ENCODE assay signal across 21 cellular contexts in genomic region chr5:167813381-167813780, GRCh38.
A peak's percentile ranks its signal among the peaks of the same experiment; 100 is the strongest.
DNase-seq lines count a peak whose midpoint lies in the region; ATAC-seq, FAIRE-seq and TF ChIP-seq lines count a peak whose summit lies in the region.
"Had no signal": no experiment of that assay in that cellular context is flagged by ENCODE, and none has a peak within 500 bp of the region (broad histone marks: within the 10 kb centered on the region; RNA-seq: fewer than 3 reads in every experiment).

No MANE protein-coding gene starts in this region.

- WGBS in mammary epithelial cell (ENCODE audit: low coverage, missing lambda C conversion rate) = 100% methylated on average over 2 of the region's 2 CpGs

- no peak overlapping the region for H3K27ac Mint-ChIP-seq in MCF 10A (ENCODE audit: low read depth, unreplicated experiment)
- H3K27ac Mint-ChIP-seq: CD4-positive, CD25-positive, alpha-beta regulatory T cell had no signal

- in situ Hi-C loops in mammary epithelial cell (cut with MboI; ENCODE audit: low sequenced_read_pairs in 2 of 2) = loop anchor here in 1 of 2 donors (10.0 kb wide), 1 partner anchor 79 kb away; no protein-coding TSS in a partner anchor

- BruUV-seq in mammary epithelial cell (replicated peaks; lab: Mats Ljungman, UMichigan) = no TSS peak
- BruUV-seq in MCF 10A (replicated peaks; lab: Mats Ljungman, UMichigan) = no TSS peak

- POLR2A ChIA-PET in MCF 10A (lab: Yijun Ruan, JAX) = interaction anchor here (0.6 to 2.3 kb wide), 3 partner anchors 9 to 530 kb away, joined by 3 to 23 read pairs (median 4); no protein-coding TSS in a partner anchor

- no peak overlapping the region for H3K4me3 Mint-ChIP-seq in MCF 10A (ENCODE audit: unreplicated experiment)
- H3K4me3 Mint-ChIP-seq: CD4-positive, CD25-positive, alpha-beta regulatory T cell had no signal

- H3K27me3 ChIP-seq in mammary epithelial cell (ENCODE audit: insufficient read depth, low read length) (no peaks in the 10 kb centered on the region), keratinocyte (ENCODE audit: control insufficient read depth, extremely low read depth, insufficient read depth, low read length) (no peaks in the 10 kb centered on the region), left lung (no peaks in the 10 kb centered on the region)
- H3K27me3 ChIP-seq: BE2C, Peyer's patch had no signal

- no peaks in the 10 kb centered on the region for H3K27me3 Mint-ChIP-seq in MCF 10A (ENCODE audit: insufficient read depth, unreplicated experiment)
- H3K27me3 Mint-ChIP-seq: CD4-positive, CD25-positive, alpha-beta regulatory T cell had no signal

- DNase-seq in mammary epithelial cell = no peak
- no peak for DNase-seq in MCF 10A (ENCODE audit: unreplicated experiment)
- DNase-seq in astrocyte of the hippocampus (ENCODE audit: low read depth, low spot score) = peak; percentile 21
- no peak for DNase-seq in keratinocyte (ENCODE audit: low read depth, low spot score)
- DNase-seq in renal cortical epithelial cell (ENCODE audit: low read depth) = peak; percentile 54
- DNase-seq in hypothalamus (lab: John Stamatoyannopoulos, UW) = no peak
- DNase-seq in left lung = no peak
- DNase-seq in NCI-H2227 treated with DMSO at 0.1 percent for 48 hours (lab: John Stamatoyannopoulos, UW) = no peak
- DNase-seq: BE2C; CD4-positive, CD25-positive, alpha-beta regulatory T cell; EL; GOT3; NCI-H1930; NCI-H446 treated with DMSO at 0.1 percent for 48 hours; NCI-H69; Peyer's patch had no signal

- intact Hi-C loops in mammary epithelial cell (cut with micrococcal nuclease) (no loop called here), MCF 10A (cut with micrococcal nuclease) (no loop called here), left lung (cut with DNase I) (no loop called here)

- CTCF ChIA-PET in mammary epithelial cell (lab: Charles Lee; ENCODE audit: low non-redundant PET) = no interaction called here
- CTCF ChIA-PET in MCF 10A (lab: Yijun Ruan, JAX) = interaction anchor here (0.9 to 1.0 kb wide), 4 partner anchors 8 to 852 kb away, joined by 3 to 8 read pairs (median 4); no protein-coding TSS in a partner anchor

- no peak for ATAC-seq in left lung
- ATAC-seq: Right ventricle myocardium inferior had no signal

- H2AFZ ChIP-seq in mammary epithelial cell (ENCODE audit: low read depth, low read length) (peak overlapping the region; percentile 41), keratinocyte (ENCODE audit: control insufficient read depth, low read length) (peak overlapping the region; percentile 56)

- no peak overlapping the region for H3K27ac ChIP-seq in mammary epithelial cell (ENCODE audit: insufficient read depth, low read depth, low read length)
- H3K27ac ChIP-seq in keratinocyte (ENCODE audit: control insufficient read depth, insufficient read depth, low read length) = no peak overlapping the region
- no peak overlapping the region for H3K27ac ChIP-seq in left lung
- H3K27ac ChIP-seq: 22Rv1, KMS-11, Peyer's patch had no signal

- H3K9me1 ChIP-seq in keratinocyte (ENCODE audit: control insufficient read depth, extremely low read depth, insufficient read depth, low read length) = no peaks in the 10 kb centered on the region

- dilution Hi-C loops in mammary epithelial cell (cut with HindIII; ENCODE audit: low sequenced_read_pairs) (no loop called here), keratinocyte (cut with MboI; ENCODE audit: extremely low pct_ligation_motif_present, low sequenced_read_pairs) (no loop called here)

- H3K4me3 ChIP-seq in mammary epithelial cell (replicated peaks in 1 of 3; ENCODE audit: insufficient read depth in 1 of 3, low read depth in 2 of 3, low read length in 3 of 3) = no peak overlapping the region
- H3K4me3 ChIP-seq in keratinocyte (ENCODE audit: control insufficient read depth in 2 of 3, extremely low read depth in 1 of 3, insufficient read depth in 2 of 3, low read depth in 1 of 3, low read length in 3 of 3) = no peak overlapping the region
- H3K4me3 ChIP-seq in left lung = no peak overlapping the region
- H3K4me3 ChIP-seq: Peyer's patch had no signal

- FAIRE-seq in keratinocyte (lab: Jason Lieb, UNC) = peak; percentile 67
- FAIRE-seq: GM12891, GM19239 had no signal

- H3K9me3 ChIP-seq in mammary epithelial cell (replicated peaks; ENCODE audit: insufficient read depth, low read length) (no peaks in the 10 kb centered on the region), keratinocyte (ENCODE audit: control insufficient read depth, low read depth, low read length) (no peaks in the 10 kb centered on the region), left lung (no peaks in the 10 kb centered on the region)
- H3K9me3 ChIP-seq: BE2C, Peyer's patch had no signal

- TF ChIP-seq CTCF in mammary epithelial cell (conservative IDR thresholded peaks at IDR 0.05 in 1 of 2, IDR thresholded peaks at IDR 0.05 in 1 of 2; ENCODE audit: extremely low read depth in 1 of 2, insufficient read depth in 1 of 2, low read depth in 1 of 2, low read length in 2 of 2) (no peak), MCF 10A (IDR thresholded peaks at IDR 0.05; ENCODE audit: unreplicated experiment) (no peak), keratinocyte (optimal IDR thresholded peaks at IDR 0.05 in 1 of 3, IDR thresholded peaks at IDR 0.05 in 1 of 3, conservative IDR thresholded peaks at IDR 0.05 in 1 of 3; ENCODE audit: extremely low read depth in 1 of 3, insufficient read depth in 2 of 3, low read length in 3 of 3) (no peak), left lung (IDR thresholded peaks at IDR 0.05) (no peak)

- H3K36me3 Mint-ChIP-seq in MCF 10A (ENCODE audit: insufficient read depth, unreplicated experiment) = no peaks in the 10 kb centered on the region
- H3K36me3 Mint-ChIP-seq: CD4-positive, CD25-positive, alpha-beta regulatory T cell had no signal

- H3K79me2 ChIP-seq in mammary epithelial cell (ENCODE audit: insufficient read depth, low read length) (no peaks in the 10 kb centered on the region), keratinocyte (ENCODE audit: control insufficient read depth, insufficient read depth, low read length) (no peaks in the 10 kb centered on the region)

- H3K36me3 ChIP-seq in mammary epithelial cell (ENCODE audit: insufficient read depth, low read length) = no peaks in the 10 kb centered on the region
- no peaks in the 10 kb centered on the region for H3K36me3 ChIP-seq in keratinocyte (ENCODE audit: control insufficient read depth in 2 of 2, extremely low read depth in 1 of 2, insufficient read depth in 2 of 2, low read length in 2 of 2)
- H3K36me3 ChIP-seq in left lung = no peaks in the 10 kb centered on the region
- H3K36me3 ChIP-seq: BE2C, Peyer's patch had no signal

- H3K4me1 Mint-ChIP-seq in MCF 10A (ENCODE audit: insufficient read depth, unreplicated experiment) = peaks cover 33% of the 10 kb centered on the region
- H3K4me1 Mint-ChIP-seq: CD4-positive, CD25-positive, alpha-beta regulatory T cell had no signal

- H4K20me1 ChIP-seq in mammary epithelial cell (ENCODE audit: insufficient read depth, low read length) (no peaks in the 10 kb centered on the region), keratinocyte (ENCODE audit: control insufficient read depth, extremely low read depth, insufficient read depth, low read length) (no peaks in the 10 kb centered on the region)

- no peak overlapping the region for H3K9ac ChIP-seq in mammary epithelial cell (ENCODE audit: insufficient read depth, low read length)
- no peak overlapping the region for H3K9ac ChIP-seq in keratinocyte (ENCODE audit: control insufficient read depth, extremely low read depth, insufficient read depth, low read length)
- H3K9ac ChIP-seq: KMS-11 had no signal

- H3K4me1 ChIP-seq in mammary epithelial cell (ENCODE audit: insufficient read depth, low read length) = peaks cover 43% of the 10 kb centered on the region
- peaks cover 57% of the 10 kb centered on the region for H3K4me1 ChIP-seq in keratinocyte (ENCODE audit: control insufficient read depth, extremely low read depth, insufficient read depth, low read length)
- no peaks in the 10 kb centered on the region for H3K4me1 ChIP-seq in left lung
- H3K4me1 ChIP-seq: BE2C, Peyer's patch had no signal

- H3K9me3 Mint-ChIP-seq in MCF 10A (ENCODE audit: unreplicated experiment) = no peaks in the 10 kb centered on the region

- no peak overlapping the region for H3K4me2 ChIP-seq in mammary epithelial cell (ENCODE audit: insufficient read depth, low read depth, low read length)
- no peak overlapping the region for H3K4me2 ChIP-seq in keratinocyte (ENCODE audit: control insufficient read depth, extremely low read depth, insufficient read depth, low read depth, low read length)
- H3K4me2 ChIP-seq: KMS-11 had no signal

Comparison
In these comparisons a context has a peak if more than half of its experiments do, and no peak if none do; other contexts are left out.
1. DNase-seq: peak in astrocyte of the hippocampus (single experiment) and renal cortical epithelial cell (single experiment); none in mammary epithelial cell (single experiment), MCF 10A (single experiment), keratinocyte (single experiment), hypothalamus (0 of 51), left lung (0 of 2) and NCI-H2227 treated with DMSO at 0.1 percent for 48 hours (single experiment).